10 cellular contexts compared by ENCODE assay signal in the genomic region with DNA sequence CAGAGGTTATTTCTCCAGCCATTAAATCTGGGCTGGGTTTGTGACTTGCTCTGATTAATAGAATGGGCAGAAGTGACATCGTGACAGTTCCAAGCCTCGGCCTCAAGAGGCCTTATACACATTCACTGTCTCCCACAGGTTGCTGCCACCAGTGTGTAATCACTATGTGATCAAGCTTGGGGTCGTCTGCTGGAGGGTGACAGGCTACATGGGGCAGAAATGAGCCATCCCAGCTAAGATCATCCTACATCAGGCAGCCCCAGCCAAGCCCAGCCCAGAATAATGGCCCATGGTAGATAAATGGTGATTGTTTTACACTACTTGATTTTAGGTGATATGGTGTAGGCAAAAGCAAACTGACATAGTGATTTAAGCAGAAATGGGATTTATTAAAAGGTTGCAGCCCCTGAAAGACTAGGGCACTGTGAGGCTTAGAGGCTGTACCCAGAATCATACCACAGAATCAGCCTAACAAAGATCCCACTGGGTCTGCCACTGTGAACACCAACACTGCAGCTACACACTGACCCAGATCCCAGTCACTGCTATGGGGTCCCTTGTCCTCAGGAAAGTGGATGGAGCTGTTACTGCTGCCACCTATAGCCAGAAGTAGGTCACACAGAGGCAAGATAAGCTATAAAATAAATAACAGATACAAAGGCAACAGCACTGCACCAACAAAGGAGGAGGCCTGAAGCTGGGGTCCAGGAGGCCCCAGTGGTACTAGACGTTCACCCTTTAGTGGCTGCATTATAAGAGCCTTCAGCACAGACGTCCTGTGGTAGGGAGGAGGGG.
DNase-seq lines count a peak whose midpoint lies in the region; ATAC-seq and TF ChIP-seq lines count a peak whose summit lies in the region.
"Had no signal": no experiment of that assay in that cellular context is flagged by ENCODE, and none has a peak within 500 bp of the region (broad histone marks: within the 10 kb centered on the region; RNA-seq: fewer than 3 reads in every experiment).

No MANE protein-coding gene starts in this region.

- no peak overlapping the region for H3K4me3 ChIP-seq in lower leg skin (ENCODE audit: low read depth, poor library complexity, severe bottlenecking)

- ATAC-seq in GM21723 (IDR thresholded peaks at IDR 0.05; ENCODE audit: unreplicated experiment), result peak; percentile 54
- no peak for ATAC-seq in GM21515 (IDR thresholded peaks at IDR 0.05; ENCODE audit: unreplicated experiment)
- no peak for ATAC-seq in GM19452 (IDR thresholded peaks at IDR 0.05; ENCODE audit: unreplicated experiment)
- no peak for ATAC-seq in HG03175 (IDR thresholded peaks at IDR 0.05; ENCODE audit: unreplicated experiment)

- TF ChIP-seq POLR2A in lower leg skin (IDR thresholded peaks at IDR 0.05), result no peak

- intact Hi-C loops in lower leg skin (cut with DNase I; ENCODE audit: low total_unique reads), result no loop called here

- TF ChIP-seq CTCF in lower leg skin (IDR thresholded peaks at IDR 0.05), result no peak

- 73 to 83% methylated on average over 5 of the region's 5 CpGs for WGBS in lower leg skin, 2 donors

- DNase-seq in DMS53 treated with DMSO at 0.1 percent for 48 hours (lab: John Stamatoyannopoulos, UW; ENCODE audit: unreplicated experiment), result peak; percentile 11
- DNase-seq in SK-N-DZ (ENCODE audit: low spot score), result peak; percentile 64
- DNase-seq in iPS-NIHi7 (ENCODE audit: extremely low spot score), result peak; percentile 73
- no peak for DNase-seq in lower leg skin (ENCODE audit: low spot score in 2 of 2)
- DNase-seq: activated naive CD4-positive, alpha-beta T cell treated with anti-CD3 and anti-CD28 coated beads, Interleukin-2, amount 50 U/mL, for 16 hours; hippocampal formation had no signal

Comparison
In these comparisons a context has a peak if more than half of its experiments do, and no peak if none do; other contexts are left out.
1. DNase-seq: peak in DMS53 treated with DMSO at 0.1 percent for 48 hours (single experiment), SK-N-DZ (single experiment) and iPS-NIHi7 (single experiment); none in lower leg skin (0 of 2).